ENCODE assay signal across 39 cellular contexts in genomic region chr1:223186800-223187199, GRCh38. TPM values are rescaled to one million over a fixed set of nuclear protein-coding genes. Genes with fewer than 3 reads are reported as not detected.
"Had no signal": no experiment of that assay in that cellular context is flagged by ENCODE, and none has a peak within 500 bp of the region (broad histone marks: within the 10 kb centered on the region; RNA-seq: fewer than 3 reads in every experiment).

No MANE protein-coding gene starts in this region.

- ATAC-seq: activated naive CD4-positive, alpha-beta T cell treated with anti-CD3 and anti-CD28 coated beads, Interleukin-2, amount 50 U/mL, for 72 hours; activated naive CD8-positive, alpha-beta T cell treated with anti-CD3 and anti-CD28 coated beads, Interleukin-2, amount 50 U/mL, for 24 hours; activated T-cell treated with anti-CD3 and anti-CD28 coated beads, Interleukin-2, amount 50 U/mL, for 4 hours; activated T-cell treated with anti-CD3 and anti-CD28 coated beads, Interleukin-2, amount 50 U/mL, for 72 hours; activated T-helper 17 cell treated with anti-CD3 and anti-CD28 coated beads, Interleukin-2, amount 50 U/mL, for 72 hours; body of pancreas had no signal

- H3K9me3 ChIP-seq: adrenal gland, ascending aorta, body of pancreas, breast epithelium, colonic mucosa had no signal

- H3K4me3 Mint-ChIP-seq: activated naive CD4-positive, alpha-beta T cell treated with anti-CD3 and anti-CD28 coated beads for 36 hours; activated naive CD4-positive, alpha-beta T cell treated with anti-CD3 and anti-CD28 coated beads, Interleukin-2, amount 10 ng/mL, durations not matched to agents 7 days and 5 days; activated naive CD4-positive, alpha-beta T cell treated with anti-CD3 and anti-CD28 coated beads, Interleukin-2, amount 50 U/mL, for 24 hours; activated naive CD8-positive, alpha-beta T cell treated with anti-CD3 and anti-CD28 coated beads, Interleukin-2, amount 10 ng/mL, durations not matched to agents 7 days and 5 days; activated naive CD8-positive, alpha-beta T cell treated with anti-CD3 and anti-CD28 coated beads, Interleukin-2, amount 50 U/mL, for 24 hours; activated T-cell treated with anti-CD3 and anti-CD28 coated beads, Interleukin-2, amount 50 U/mL, for 24 hours; activated T-cell treated with anti-CD3 and anti-CD28 coated beads, Interleukin-2, amount 50 U/mL, for 4 hours; activated T-cell treated with anti-CD3 and anti-CD28 coated beads, Interleukin-2, amount 50 U/mL, for 72 hours; activated T-helper 1 cell treated with anti-CD3 and anti-CD28 coated beads, Interleukin-12 subunit alpha, Interleukin-12 subunit beta, Interleukin-2, Interleukin-4 antibody, amounts not matched to agents 30 ng/mL and 10 ng/mL and 1 ng/mL, durations not matched to agents 14 hours and 24 hours and 36 hours; activated T-helper 17 cell treated with anti-CD3 and anti-CD28 coated beads, Interleukin-2, amount 50 U/mL, for 72 hours; brain; central memory CD8-positive, alpha-beta T cell had no signal

- H3K36me3 ChIP-seq: adrenal gland, ascending aorta, brain microvascular endothelial cell, breast epithelium, cardiac muscle cell, colonic mucosa had no signal

- FAIRE-seq: astrocyte, bronchial epithelial cell, colon had no signal

- H3K4me3 ChIP-seq: adrenal gland, ascending aorta, body of pancreas, breast epithelium, cardiac muscle cell, colonic mucosa had no signal

- H3K36me3 Mint-ChIP-seq: activated naive CD4-positive, alpha-beta T cell treated with anti-CD3 and anti-CD28 coated beads, Interleukin-2, amount 10 ng/mL, durations not matched to agents 7 days and 5 days; activated naive CD4-positive, alpha-beta T cell treated with anti-CD3 and anti-CD28 coated beads, Interleukin-2, amount 50 U/mL, for 72 hours; activated naive CD8-positive, alpha-beta T cell treated with anti-CD3 and anti-CD28 coated beads, Interleukin-2, amount 10 ng/mL, durations not matched to agents 7 days and 5 days; brain had no signal

- H3K27ac ChIP-seq: adrenal gland, ascending aorta, body of pancreas, brain microvascular endothelial cell, breast epithelium, cardiac muscle cell, colonic mucosa had no signal

- H3K4me1 Mint-ChIP-seq: brain had no signal

- H3K27ac Mint-ChIP-seq: activated naive CD4-positive, alpha-beta T cell treated with anti-CD3 and anti-CD28 coated beads for 36 hours; activated naive CD4-positive, alpha-beta T cell treated with anti-CD3 and anti-CD28 coated beads, Interleukin-2, amount 10 ng/mL, durations not matched to agents 7 days and 5 days; activated naive CD4-positive, alpha-beta T cell treated with anti-CD3 and anti-CD28 coated beads, Interleukin-2, amount 50 U/mL, for 24 hours; activated naive CD4-positive, alpha-beta T cell treated with anti-CD3 and anti-CD28 coated beads, Interleukin-2, amount 50 U/mL, for 72 hours; activated naive CD8-positive, alpha-beta T cell treated with anti-CD3 and anti-CD28 coated beads, Interleukin-2, amount 10 ng/mL, durations not matched to agents 7 days and 5 days; activated naive CD8-positive, alpha-beta T cell treated with anti-CD3 and anti-CD28 coated beads, Interleukin-2, amount 50 U/mL, for 24 hours; activated T-cell treated with anti-CD3 and anti-CD28 coated beads, Interleukin-2, amount 50 U/mL, for 24 hours; activated T-cell treated with anti-CD3 and anti-CD28 coated beads, Interleukin-2, amount 50 U/mL, for 72 hours; activated T-helper 1 cell treated with anti-CD3 and anti-CD28 coated beads, Interleukin-12 subunit alpha, Interleukin-12 subunit beta, Interleukin-2, Interleukin-4 antibody, amounts not matched to agents 30 ng/mL and 10 ng/mL and 1 ng/mL, durations not matched to agents 14 hours and 24 hours and 36 hours; activated T-helper 17 cell treated with anti-CD3 and anti-CD28 coated beads, Interleukin-2, amount 50 U/mL, for 72 hours; activated T-helper 2 cell treated with anti-CD3 and anti-CD28 coated beads, Interferon-gamma antibody, Interleukin-2, Interleukin-4, amounts not matched to agents 10 μg/mL and 5 μg/mL and 100 μg/mL, durations not matched to agents 14 hours and 24 hours and 36 hours; brain had no signal

- H3K4me1 ChIP-seq: adrenal gland, ascending aorta, breast epithelium, colonic mucosa had no signal

- H3K9me3 Mint-ChIP-seq: activated naive CD4-positive, alpha-beta T cell treated with anti-CD3 and anti-CD28 coated beads for 36 hours; activated naive CD4-positive, alpha-beta T cell treated with anti-CD3 and anti-CD28 coated beads, Interleukin-2, amount 10 ng/mL, durations not matched to agents 7 days and 5 days; activated naive CD4-positive, alpha-beta T cell treated with anti-CD3 and anti-CD28 coated beads, Interleukin-2, amount 50 U/mL, for 24 hours; activated naive CD4-positive, alpha-beta T cell treated with anti-CD3 and anti-CD28 coated beads, Interleukin-2, amount 50 U/mL, for 72 hours; activated naive CD8-positive, alpha-beta T cell treated with anti-CD3 and anti-CD28 coated beads, Interleukin-2, amount 50 U/mL, for 24 hours; activated T-cell treated with anti-CD3 and anti-CD28 coated beads, Interleukin-2, amount 50 U/mL, for 24 hours; activated T-cell treated with anti-CD3 and anti-CD28 coated beads, Interleukin-2, amount 50 U/mL, for 72 hours; activated T-helper 1 cell treated with anti-CD3 and anti-CD28 coated beads, Interleukin-12 subunit alpha, Interleukin-12 subunit beta, Interleukin-2, Interleukin-4 antibody, amounts not matched to agents 30 ng/mL and 10 ng/mL and 1 ng/mL, durations not matched to agents 14 hours and 24 hours and 36 hours; activated T-helper 17 cell treated with anti-CD3 and anti-CD28 coated beads, Interleukin-2, amount 50 U/mL, for 72 hours; activated T-helper 2 cell treated with anti-CD3 and anti-CD28 coated beads, Interferon-gamma antibody, Interleukin-2, Interleukin-4, amounts not matched to agents 10 μg/mL and 5 μg/mL and 100 μg/mL, durations not matched to agents 14 hours and 24 hours and 36 hours; brain; central memory CD8-positive, alpha-beta T cell had no signal

- H3K27me3 Mint-ChIP-seq: activated naive CD4-positive, alpha-beta T cell treated with anti-CD3 and anti-CD28 coated beads, Interleukin-2, amount 50 U/mL, for 24 hours had no signal

- DNase-seq: activated effector memory CD4-positive, alpha-beta T cell treated with anti-CD3 and anti-CD28 coated beads, Interleukin-2, amount 50 U/mL, for 16 hours; activated effector memory CD4-positive, alpha-beta T cell treated with Interleukin-2 at 50 U/mL for 16 hours; activated gamma-delta T cell; activated gamma-delta T cell treated with Interleukin-2 at 50 U/mL for 16 hours; activated naive CD4-positive, alpha-beta T cell; activated naive CD4-positive, alpha-beta T cell treated with anti-CD3 and anti-CD28 coated beads for 36 hours; activated naive CD4-positive, alpha-beta T cell treated with anti-CD3 and anti-CD28 coated beads, Interleukin-2, amount 10 ng/mL, durations not matched to agents 7 days and 5 days; activated naive CD4-positive, alpha-beta T cell treated with anti-CD3 and anti-CD28 coated beads, Interleukin-2, amount 50 U/mL, for 16 hours; activated naive CD4-positive, alpha-beta T cell treated with Interleukin-2 at 50 U/mL for 16 hours; activated naive CD8-positive, alpha-beta T cell treated with anti-CD3 and anti-CD28 coated beads, Interleukin-2, amount 10 ng/mL, durations not matched to agents 7 days and 5 days; activated naive CD8-positive, alpha-beta T cell treated with anti-CD3 and anti-CD28 coated beads, Interleukin-2, amount 50 U/mL, for 24 hours; activated T-cell treated with anti-CD3 and anti-CD28 coated beads, Interleukin-2, amount 50 U/mL, for 24 hours; activated T-cell treated with anti-CD3 and anti-CD28 coated beads, Interleukin-2, amount 50 U/mL, for 4 hours; activated T-cell treated with anti-CD3 and anti-CD28 coated beads, Interleukin-2, amount 50 U/mL, for 48 hours; activated T-cell treated with anti-CD3 and anti-CD28 coated beads, Interleukin-2, amount 50 U/mL, for 72 hours; adrenal gland; amniotic stem cell; amygdala; anterior cingulate cortex; aorta; body of pancreas; brain microvascular endothelial cell; caudate nucleus; central memory CD4-positive, alpha-beta T cell; cerebellar nuclear complex; colonic mucosa had no signal

RNA-seq across cellular contexts. Expression of gene TLR5, which starts 43.8 kb away (rescaled TPM):
- total RNA-seq: activated T-helper 1 cell treated with anti-CD3 and anti-CD28 coated beads, Interleukin-12 subunit alpha, Interleukin-12 subunit beta, Interleukin-2, Interleukin-4 antibody, amounts not matched to agents 30 ng/mL and 10 ng/mL and 1 ng/mL, durations not matched to agents 14 hours and 24 hours and 36 hours had no signal
